ENCODE assay signal across 1 cellular context in the genomic region with DNA sequence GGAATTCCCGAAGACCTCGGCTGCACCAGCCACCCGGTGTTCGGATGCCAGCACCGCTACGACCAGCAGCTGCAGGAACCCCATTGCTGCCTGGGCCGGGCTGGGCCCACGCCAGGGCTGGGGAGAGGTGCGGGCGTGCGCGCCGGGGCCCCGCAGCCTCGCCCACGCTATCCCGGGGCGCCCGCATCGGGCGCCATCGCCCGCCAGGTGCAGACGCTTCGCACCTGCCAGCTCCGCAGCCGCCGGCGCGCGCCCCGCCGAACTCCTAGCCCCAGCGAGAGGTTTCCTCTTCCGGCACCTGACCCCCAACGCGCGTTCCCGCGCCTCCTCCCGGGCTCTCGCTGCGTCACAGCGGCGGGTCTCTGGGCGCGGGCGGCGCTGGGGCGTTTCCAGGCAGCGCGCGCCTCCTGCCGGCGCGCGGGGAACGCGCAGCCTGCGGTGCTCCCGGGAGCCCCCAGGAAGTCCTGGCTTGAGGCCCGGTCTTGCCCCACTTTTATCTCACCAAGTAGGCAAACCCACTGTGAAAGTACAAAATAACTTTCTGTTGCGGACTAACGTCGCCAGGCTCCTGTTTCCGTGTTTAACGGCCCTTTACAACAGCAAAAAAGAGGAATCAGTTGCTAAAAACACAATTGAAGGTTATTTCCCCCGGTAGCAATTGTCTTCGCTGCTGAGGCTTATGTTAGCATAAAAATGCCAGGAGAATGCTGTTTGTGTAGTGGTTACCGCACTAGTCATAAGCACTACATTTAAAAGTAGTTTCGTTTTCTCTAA.
A peak's percentile ranks its signal among the peaks of the same experiment; 100 is the strongest.
TF ChIP-seq lines count a peak whose summit lies in the region.

A gene with protein sequence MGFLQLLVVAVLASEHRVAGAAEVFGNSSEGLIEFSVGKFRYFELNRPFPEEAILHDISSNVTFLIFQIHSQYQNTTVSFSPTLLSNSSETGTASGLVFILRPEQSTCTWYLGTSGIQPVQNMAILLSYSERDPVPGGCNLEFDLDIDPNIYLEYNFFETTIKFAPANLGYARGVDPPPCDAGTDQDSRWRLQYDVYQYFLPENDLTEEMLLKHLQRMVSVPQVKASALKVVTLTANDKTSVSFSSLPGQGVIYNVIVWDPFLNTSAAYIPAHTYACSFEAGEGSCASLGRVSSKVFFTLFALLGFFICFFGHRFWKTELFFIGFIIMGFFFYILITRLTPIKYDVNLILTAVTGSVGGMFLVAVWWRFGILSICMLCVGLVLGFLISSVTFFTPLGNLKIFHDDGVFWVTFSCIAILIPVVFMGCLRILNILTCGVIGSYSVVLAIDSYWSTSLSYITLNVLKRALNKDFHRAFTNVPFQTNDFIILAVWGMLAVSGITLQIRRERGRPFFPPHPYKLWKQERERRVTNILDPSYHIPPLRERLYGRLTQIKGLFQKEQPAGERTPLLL (minus strand): TSS at position 300 of the 774 bp plus-strand sequence. CDS start 216 bp downstream, at position 84.

TF ChIP-seq in HEK293, 187 proteins besides CTCF, POLR2A, EP300 and RAD21 (continued from another document and continues in another):
- TF ChIP-seq, protein P1, sequence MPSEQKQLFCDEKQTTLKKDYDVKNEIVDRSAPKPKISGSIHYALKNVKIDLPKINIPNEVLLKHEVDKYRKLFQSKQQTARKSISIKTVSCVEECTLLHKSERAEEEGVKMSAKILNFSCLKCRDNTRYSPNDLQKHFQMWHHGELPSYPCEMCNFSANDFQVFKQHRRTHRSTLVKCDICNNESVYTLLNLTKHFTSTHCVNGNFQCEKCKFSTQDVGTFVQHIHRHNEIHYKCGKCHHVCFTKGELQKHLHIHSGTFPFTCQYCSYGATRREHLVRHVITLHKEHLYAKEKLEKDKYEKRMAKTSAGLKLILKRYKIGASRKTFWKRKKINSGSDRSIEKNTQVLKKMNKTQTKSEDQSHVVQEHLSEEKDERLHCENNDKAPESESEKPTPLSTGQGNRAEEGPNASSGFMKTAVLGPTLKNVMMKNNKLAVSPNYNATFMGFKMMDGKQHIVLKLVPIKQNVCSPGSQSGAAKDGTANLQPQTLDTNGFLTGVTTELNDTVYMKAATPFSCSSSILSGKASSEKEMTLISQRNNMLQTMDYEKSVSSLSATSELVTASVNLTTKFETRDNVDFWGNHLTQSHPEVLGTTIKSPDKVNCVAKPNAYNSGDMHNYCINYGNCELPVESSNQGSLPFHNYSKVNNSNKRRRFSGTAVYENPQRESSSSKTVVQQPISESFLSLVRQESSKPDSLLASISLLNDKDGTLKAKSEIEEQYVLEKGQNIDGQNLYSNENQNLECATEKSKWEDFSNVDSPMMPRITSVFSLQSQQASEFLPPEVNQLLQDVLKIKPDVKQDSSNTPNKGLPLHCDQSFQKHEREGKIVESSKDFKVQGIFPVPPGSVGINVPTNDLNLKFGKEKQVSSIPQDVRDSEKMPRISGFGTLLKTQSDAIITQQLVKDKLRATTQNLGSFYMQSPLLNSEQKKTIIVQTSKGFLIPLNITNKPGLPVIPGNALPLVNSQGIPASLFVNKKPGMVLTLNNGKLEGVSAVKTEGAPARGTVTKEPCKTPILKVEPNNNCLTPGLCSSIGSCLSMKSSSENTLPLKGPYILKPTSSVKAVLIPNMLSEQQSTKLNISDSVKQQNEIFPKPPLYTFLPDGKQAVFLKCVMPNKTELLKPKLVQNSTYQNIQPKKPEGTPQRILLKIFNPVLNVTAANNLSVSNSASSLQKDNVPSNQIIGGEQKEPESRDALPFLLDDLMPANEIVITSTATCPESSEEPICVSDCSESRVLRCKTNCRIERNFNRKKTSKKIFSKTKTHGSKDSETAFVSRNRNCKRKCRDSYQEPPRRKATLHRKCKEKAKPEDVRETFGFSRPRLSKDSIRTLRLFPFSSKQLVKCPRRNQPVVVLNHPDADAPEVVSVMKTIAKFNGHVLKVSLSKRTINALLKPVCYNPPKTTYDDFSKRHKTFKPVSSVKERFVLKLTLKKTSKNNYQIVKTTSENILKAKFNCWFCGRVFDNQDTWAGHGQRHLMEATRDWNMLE (tag by site-specific recombination; conservative IDR thresholded peaks at IDR 0.05; ENCODE audit: low read depth), result no peak
- TF ChIP-seq EGR2 (tag by site-specific recombination; IDR thresholded peaks at IDR 0.05; ENCODE audit: low read depth) (0 out of 2 replicates have a peak, but pooled peaks have one; percentile 18), RBAK (tag by site-specific recombination; IDR thresholded peaks at IDR 0.05) (no peak), ZNF2 (tag by site-specific recombination; IDR thresholded peaks at IDR 0.05) (no peak), ZNF132 (tag by site-specific recombination; IDR thresholded peaks at IDR 0.05; ENCODE audit: borderline replicate concordance) (no peak), ZNF791 (tag by site-specific recombination; IDR thresholded peaks at IDR 0.05) (no peak), ZNF561 (tag by site-specific recombination; IDR thresholded peaks at IDR 0.05; ENCODE audit: borderline replicate concordance) (peak; percentile 90), ZNF350 (tag by site-specific recombination; IDR thresholded peaks at IDR 0.05) (no peak), ZNF404 (tag by site-specific recombination; IDR thresholded peaks at IDR 0.05) (no peak), KLF7 (tag by site-specific recombination; IDR thresholded peaks at IDR 0.05; ENCODE audit: borderline replicate concordance) (no peak), MZF1 (tag by site-specific recombination; IDR thresholded peaks at IDR 0.05; ENCODE audit: borderline replicate concordance) (no peak), GLI4 (tag by site-specific recombination; IDR thresholded peaks at IDR 0.05) (no peak), ZNF157 (tag by site-specific recombination; IDR thresholded peaks at IDR 0.05) (no peak), ZNF23 (tag by site-specific recombination; IDR thresholded peaks at IDR 0.05; ENCODE audit: borderline replicate concordance) (no peak), ZNF433 (tag by site-specific recombination; IDR thresholded peaks at IDR 0.05; ENCODE audit: low read depth) (no peak), ZBTB20 (tag by site-specific recombination; IDR thresholded peaks at IDR 0.05) (peak; percentile 50), ZFP69B (tag by site-specific recombination; IDR thresholded peaks at IDR 0.05) (no peak), KLF8 (tag by site-specific recombination; IDR thresholded peaks at IDR 0.05) (peak; percentile 76), ZNF654 (tag by site-specific recombination; IDR thresholded peaks at IDR 0.05; ENCODE audit: low read depth) (peak; percentile 33), ZNF560 (tag by site-specific recombination; IDR thresholded peaks at IDR 0.05; ENCODE audit: borderline replicate concordance) (no peak), ZNF311 (tag by site-specific recombination; IDR thresholded peaks at IDR 0.05; ENCODE audit: borderline replicate concordance) (no peak), TCF7L2 (IDR thresholded peaks at IDR 0.05; ENCODE audit: borderline replicate concordance, low read depth, low read length) (no peak)
- TF ChIP-seq, protein P2, sequence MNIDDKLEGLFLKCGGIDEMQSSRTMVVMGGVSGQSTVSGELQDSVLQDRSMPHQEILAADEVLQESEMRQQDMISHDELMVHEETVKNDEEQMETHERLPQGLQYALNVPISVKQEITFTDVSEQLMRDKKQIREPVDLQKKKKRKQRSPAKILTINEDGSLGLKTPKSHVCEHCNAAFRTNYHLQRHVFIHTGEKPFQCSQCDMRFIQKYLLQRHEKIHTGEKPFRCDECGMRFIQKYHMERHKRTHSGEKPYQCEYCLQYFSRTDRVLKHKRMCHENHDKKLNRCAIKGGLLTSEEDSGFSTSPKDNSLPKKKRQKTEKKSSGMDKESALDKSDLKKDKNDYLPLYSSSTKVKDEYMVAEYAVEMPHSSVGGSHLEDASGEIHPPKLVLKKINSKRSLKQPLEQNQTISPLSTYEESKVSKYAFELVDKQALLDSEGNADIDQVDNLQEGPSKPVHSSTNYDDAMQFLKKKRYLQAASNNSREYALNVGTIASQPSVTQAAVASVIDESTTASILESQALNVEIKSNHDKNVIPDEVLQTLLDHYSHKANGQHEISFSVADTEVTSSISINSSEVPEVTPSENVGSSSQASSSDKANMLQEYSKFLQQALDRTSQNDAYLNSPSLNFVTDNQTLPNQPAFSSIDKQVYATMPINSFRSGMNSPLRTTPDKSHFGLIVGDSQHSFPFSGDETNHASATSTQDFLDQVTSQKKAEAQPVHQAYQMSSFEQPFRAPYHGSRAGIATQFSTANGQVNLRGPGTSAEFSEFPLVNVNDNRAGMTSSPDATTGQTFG (tag by site-specific recombination; IDR thresholded peaks at IDR 0.05; ENCODE audit: borderline replicate concordance), result no peak
- TF ChIP-seq, protein P3, sequence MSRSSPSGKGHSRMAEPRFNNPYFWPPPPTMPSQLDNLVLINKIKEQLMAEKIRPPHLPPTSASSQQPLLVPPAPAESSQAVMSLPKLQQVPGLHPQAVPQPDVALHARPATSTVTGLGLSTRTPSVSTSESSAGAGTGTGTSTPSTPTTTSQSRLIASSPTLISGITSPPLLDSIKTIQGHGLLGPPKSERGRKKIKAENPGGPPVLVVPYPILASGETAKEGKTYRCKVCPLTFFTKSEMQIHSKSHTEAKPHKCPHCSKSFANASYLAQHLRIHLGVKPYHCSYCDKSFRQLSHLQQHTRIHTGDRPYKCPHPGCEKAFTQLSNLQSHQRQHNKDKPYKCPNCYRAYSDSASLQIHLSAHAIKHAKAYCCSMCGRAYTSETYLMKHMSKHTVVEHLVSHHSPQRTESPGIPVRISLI (tag by site-specific recombination; IDR thresholded peaks at IDR 0.05), result no peak
- TF ChIP-seq, protein P4, sequence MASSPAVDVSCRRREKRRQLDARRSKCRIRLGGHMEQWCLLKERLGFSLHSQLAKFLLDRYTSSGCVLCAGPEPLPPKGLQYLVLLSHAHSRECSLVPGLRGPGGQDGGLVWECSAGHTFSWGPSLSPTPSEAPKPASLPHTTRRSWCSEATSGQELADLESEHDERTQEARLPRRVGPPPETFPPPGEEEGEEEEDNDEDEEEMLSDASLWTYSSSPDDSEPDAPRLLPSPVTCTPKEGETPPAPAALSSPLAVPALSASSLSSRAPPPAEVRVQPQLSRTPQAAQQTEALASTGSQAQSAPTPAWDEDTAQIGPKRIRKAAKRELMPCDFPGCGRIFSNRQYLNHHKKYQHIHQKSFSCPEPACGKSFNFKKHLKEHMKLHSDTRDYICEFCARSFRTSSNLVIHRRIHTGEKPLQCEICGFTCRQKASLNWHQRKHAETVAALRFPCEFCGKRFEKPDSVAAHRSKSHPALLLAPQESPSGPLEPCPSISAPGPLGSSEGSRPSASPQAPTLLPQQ (tag by site-specific recombination; IDR thresholded peaks at IDR 0.05), result no peak; the same call in none of the 2 replicates
- TF ChIP-seq, protein P5, sequence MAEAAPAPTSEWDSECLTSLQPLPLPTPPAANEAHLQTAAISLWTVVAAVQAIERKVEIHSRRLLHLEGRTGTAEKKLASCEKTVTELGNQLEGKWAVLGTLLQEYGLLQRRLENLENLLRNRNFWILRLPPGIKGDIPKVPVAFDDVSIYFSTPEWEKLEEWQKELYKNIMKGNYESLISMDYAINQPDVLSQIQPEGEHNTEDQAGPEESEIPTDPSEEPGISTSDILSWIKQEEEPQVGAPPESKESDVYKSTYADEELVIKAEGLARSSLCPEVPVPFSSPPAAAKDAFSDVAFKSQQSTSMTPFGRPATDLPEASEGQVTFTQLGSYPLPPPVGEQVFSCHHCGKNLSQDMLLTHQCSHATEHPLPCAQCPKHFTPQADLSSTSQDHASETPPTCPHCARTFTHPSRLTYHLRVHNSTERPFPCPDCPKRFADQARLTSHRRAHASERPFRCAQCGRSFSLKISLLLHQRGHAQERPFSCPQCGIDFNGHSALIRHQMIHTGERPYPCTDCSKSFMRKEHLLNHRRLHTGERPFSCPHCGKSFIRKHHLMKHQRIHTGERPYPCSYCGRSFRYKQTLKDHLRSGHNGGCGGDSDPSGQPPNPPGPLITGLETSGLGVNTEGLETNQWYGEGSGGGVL (tag by site-specific recombination; IDR thresholded peaks at IDR 0.05), result no peak
- TF ChIP-seq, protein P6, sequence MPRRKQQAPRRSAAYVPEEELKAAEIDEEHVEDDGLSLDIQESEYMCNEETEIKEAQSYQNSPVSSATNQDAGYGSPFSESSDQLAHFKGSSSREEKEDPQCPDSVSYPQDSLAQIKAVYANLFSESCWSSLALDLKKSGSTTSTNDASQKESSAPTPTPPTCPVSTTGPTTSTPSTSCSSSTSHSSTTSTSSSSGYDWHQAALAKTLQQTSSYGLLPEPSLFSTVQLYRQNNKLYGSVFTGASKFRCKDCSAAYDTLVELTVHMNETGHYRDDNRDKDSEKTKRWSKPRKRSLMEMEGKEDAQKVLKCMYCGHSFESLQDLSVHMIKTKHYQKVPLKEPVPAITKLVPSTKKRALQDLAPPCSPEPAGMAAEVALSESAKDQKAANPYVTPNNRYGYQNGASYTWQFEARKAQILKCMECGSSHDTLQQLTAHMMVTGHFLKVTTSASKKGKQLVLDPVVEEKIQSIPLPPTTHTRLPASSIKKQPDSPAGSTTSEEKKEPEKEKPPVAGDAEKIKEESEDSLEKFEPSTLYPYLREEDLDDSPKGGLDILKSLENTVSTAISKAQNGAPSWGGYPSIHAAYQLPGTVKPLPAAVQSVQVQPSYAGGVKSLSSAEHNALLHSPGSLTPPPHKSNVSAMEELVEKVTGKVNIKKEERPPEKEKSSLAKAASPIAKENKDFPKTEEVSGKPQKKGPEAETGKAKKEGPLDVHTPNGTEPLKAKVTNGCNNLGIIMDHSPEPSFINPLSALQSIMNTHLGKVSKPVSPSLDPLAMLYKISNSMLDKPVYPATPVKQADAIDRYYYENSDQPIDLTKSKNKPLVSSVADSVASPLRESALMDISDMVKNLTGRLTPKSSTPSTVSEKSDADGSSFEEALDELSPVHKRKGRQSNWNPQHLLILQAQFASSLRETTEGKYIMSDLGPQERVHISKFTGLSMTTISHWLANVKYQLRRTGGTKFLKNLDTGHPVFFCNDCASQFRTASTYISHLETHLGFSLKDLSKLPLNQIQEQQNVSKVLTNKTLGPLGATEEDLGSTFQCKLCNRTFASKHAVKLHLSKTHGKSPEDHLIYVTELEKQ (tag by site-specific recombination; IDR thresholded peaks at IDR 0.05; ENCODE audit: borderline replicate concordance), result no peak
- TF ChIP-seq, protein P7, sequence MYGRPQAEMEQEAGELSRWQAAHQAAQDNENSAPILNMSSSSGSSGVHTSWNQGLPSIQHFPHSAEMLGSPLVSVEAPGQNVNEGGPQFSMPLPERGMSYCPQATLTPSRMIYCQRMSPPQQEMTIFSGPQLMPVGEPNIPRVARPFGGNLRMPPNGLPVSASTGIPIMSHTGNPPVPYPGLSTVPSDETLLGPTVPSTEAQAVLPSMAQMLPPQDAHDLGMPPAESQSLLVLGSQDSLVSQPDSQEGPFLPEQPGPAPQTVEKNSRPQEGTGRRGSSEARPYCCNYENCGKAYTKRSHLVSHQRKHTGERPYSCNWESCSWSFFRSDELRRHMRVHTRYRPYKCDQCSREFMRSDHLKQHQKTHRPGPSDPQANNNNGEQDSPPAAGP (tag by site-specific recombination; IDR thresholded peaks at IDR 0.05), result no peak
